Comparison of ENCODE assay signal across 23 cellular contexts in genomic region chr17:31649302-31649701, GRCh38.
"Had no signal": no experiment of that assay in that cellular context is flagged by ENCODE, and none has a peak within 500 bp of the region (broad histone marks: within the 10 kb centered on the region; RNA-seq: fewer than 3 reads in every experiment).

No MANE protein-coding gene starts in this region.

- DNase-seq: activated CD4-positive, alpha-beta memory T cell treated with anti-CD3 and anti-CD28 coated beads for 36 hours; activated CD4-positive, alpha-beta T cell treated with anti-CD3 and anti-CD28 coated beads for 36 hours; activated CD4-positive, alpha-beta T cell treated with anti-CD3 and anti-CD28 coated beads, Interleukin-2, amount 10 ng/mL, durations not matched to agents 24 days and 14 days; activated CD4-positive, CD25-positive, alpha-beta regulatory T cell; activated CD4-positive, CD25-positive, alpha-beta regulatory T cell treated with anti-CD3 and anti-CD28 coated beads, Interleukin-2, amount 50 U/mL, for 72 hours; activated CD8-positive, alpha-beta T cell treated with anti-CD3 and anti-CD28 coated beads, Interleukin-2, amount 10 ng/mL, durations not matched to agents 7 days and 5 days; activated effector memory CD4-positive, alpha-beta T cell treated with Interleukin-2 at 50 U/mL for 16 hours; activated gamma-delta T cell treated with Interleukin-2 at 50 U/mL for 16 hours; activated naive CD4-positive, alpha-beta T cell treated with anti-CD3 and anti-CD28 coated beads, Interleukin-2, amount 50 U/mL, for 16 hours; activated naive CD4-positive, alpha-beta T cell treated with Interleukin-2 at 50 U/mL for 16 hours; activated T-cell treated with anti-CD3 and anti-CD28 coated beads, Interleukin-2, amount 50 U/mL, for 4 hours; amniotic stem cell; anterior cingulate cortex; brain microvascular endothelial cell; caudate nucleus; cortex of kidney; dermis blood vessel endothelial cell; effector CD8-positive, alpha-beta T cell; esophagus squamous epithelium; foreskin melanocyte; T-helper 2 cell had no signal

- H3K27me3 ChIP-seq: brain microvascular endothelial cell, esophagus squamous epithelium, gastroesophageal sphincter had no signal

- H3K4me3 ChIP-seq: esophagus squamous epithelium, gastroesophageal sphincter had no signal

- H3K36me3 ChIP-seq: brain microvascular endothelial cell, esophagus squamous epithelium, gastroesophageal sphincter had no signal

- ATAC-seq: activated CD4-positive, alpha-beta T cell treated with anti-CD3 and anti-CD28 coated beads for 36 hours; activated CD8-positive, alpha-beta T cell treated with anti-CD3 and anti-CD28 coated beads, Interleukin-2, amount 10 ng/mL, durations not matched to agents 7 days and 5 days; activated T-cell treated with anti-CD3 and anti-CD28 coated beads, Interleukin-2, amount 50 U/mL, for 4 hours; activated T-helper 17 cell treated with anti-CD3 and anti-CD28 coated beads, Interleukin-2, amount 50 U/mL, for 72 hours; gastroesophageal sphincter had no signal

- H3K27ac ChIP-seq: brain microvascular endothelial cell, gastroesophageal sphincter had no signal
